ENCODE assay signal across 1 cellular context in genomic region chr5:113434889-113435288, GRCh38.
TF ChIP-seq lines count a peak whose summit lies in the region.

TSSK1B (minus strand) TSS chr5:113434989; CDS start chr5:113434839, 150 bp downstream.

TF ChIP-seq in IMR-90, 13 proteins besides CTCF, POLR2A, EP300 and RAD21 (continued from another document):
- TF ChIP-seq MXI1 (IDR thresholded peaks at IDR 0.05; ENCODE audit: borderline replicate concordance, low read depth, low read length), result no peak
- TF ChIP-seq RFX5 (IDR thresholded peaks at IDR 0.05; ENCODE audit: low read depth, low read length), result no peak
- TF ChIP-seq RCOR1 (IDR thresholded peaks at IDR 0.05; ENCODE audit: insufficient replicate concordance, low read length), result no peak
- TF ChIP-seq CEBPB (IDR thresholded peaks at IDR 0.05; ENCODE audit: low read depth, low read length), result no peak
- TF ChIP-seq SMC3 (IDR thresholded peaks at IDR 0.05; ENCODE audit: low read depth, low read length), result no peak
- TF ChIP-seq MAFK (IDR thresholded peaks at IDR 0.05; ENCODE audit: low read depth, low read length), result no peak
